1 cellular context compared by ENCODE assay signal in the genomic region with DNA sequence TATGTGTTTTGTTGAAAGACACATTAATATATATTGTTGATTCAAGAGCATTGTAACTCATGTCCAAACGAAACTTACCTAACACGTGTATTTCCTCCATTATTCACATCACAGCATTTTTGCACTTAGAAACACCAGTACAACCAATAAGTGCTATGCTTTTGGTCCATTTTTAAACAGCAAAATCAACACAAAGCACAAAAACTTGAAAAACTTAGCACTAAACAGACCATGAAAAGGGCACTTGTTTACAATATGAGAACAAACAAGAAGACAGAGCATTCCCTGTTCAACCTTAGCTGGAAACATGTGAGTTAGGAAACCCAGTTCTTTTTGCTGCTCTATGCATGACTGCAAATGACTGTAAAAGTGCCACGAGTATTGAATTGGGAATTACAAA.
TF ChIP-seq lines count a peak whose summit lies in the region.

No MANE protein-coding gene starts in this region.

TF ChIP-seq in HepG2, 621 proteins besides CTCF, POLR2A, EP300 and RAD21 (continues in another document):
- TF ChIP-seq, protein P1, sequence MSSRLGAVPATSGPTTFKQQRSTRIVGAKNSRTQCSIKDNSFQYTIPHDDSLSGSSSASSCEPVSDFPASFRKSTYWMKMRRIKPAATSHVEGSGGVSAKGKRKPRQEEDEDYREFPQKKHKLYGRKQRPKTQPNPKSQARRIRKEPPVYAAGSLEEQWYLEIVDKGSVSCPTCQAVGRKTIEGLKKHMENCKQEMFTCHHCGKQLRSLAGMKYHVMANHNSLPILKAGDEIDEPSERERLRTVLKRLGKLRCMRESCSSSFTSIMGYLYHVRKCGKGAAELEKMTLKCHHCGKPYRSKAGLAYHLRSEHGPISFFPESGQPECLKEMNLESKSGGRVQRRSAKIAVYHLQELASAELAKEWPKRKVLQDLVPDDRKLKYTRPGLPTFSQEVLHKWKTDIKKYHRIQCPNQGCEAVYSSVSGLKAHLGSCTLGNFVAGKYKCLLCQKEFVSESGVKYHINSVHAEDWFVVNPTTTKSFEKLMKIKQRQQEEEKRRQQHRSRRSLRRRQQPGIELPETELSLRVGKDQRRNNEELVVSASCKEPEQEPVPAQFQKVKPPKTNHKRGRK (CRISPR knock-in tag; IDR thresholded peaks at IDR 0.05): peak; percentile 64; the same call in 1 of the 2 replicates
- TF ChIP-seq MIXL1 (CRISPR knock-in tag; IDR thresholded peaks at IDR 0.05) (0 out of 2 replicates have a peak, but pooled peaks have one; percentile 36), FOXP1 (IDR thresholded peaks at IDR 0.05) (peak; percentile 10; the same call in 1 of the 2 replicates), FOXP1 (CRISPR knock-in tag; IDR thresholded peaks at IDR 0.05) (peak; percentile 72; the same call in 1 of the 2 replicates), ZNF737 (CRISPR knock-in tag; IDR thresholded peaks at IDR 0.05; ENCODE audit: borderline replicate concordance) (no peak), ZSCAN25 (CRISPR knock-in tag; IDR thresholded peaks at IDR 0.05) (no peak), KLF16 (CRISPR knock-in tag; IDR thresholded peaks at IDR 0.05) (0 out of 4 replicates have a peak, but pooled peaks of 1 of the 2 experiments have one; percentile 24), THYN1 (CRISPR knock-in tag; IDR thresholded peaks at IDR 0.05; ENCODE audit: borderline replicate concordance, low read depth) (0 out of 2 replicates have a peak, but pooled peaks have one; percentile 30), RCOR2 (CRISPR knock-in tag; IDR thresholded peaks at IDR 0.05) (no peak), MED1 (CRISPR knock-in tag; IDR thresholded peaks at IDR 0.05) (0 out of 2 replicates have a peak, but pooled peaks have one; percentile 41), MBD4 (IDR thresholded peaks at IDR 0.05; ENCODE audit: borderline replicate concordance, low read length) (no peak), ZIK1 (CRISPR knock-in tag; IDR thresholded peaks at IDR 0.05; ENCODE audit: borderline replicate concordance, low read depth) (no peak), SOX13 (IDR thresholded peaks at IDR 0.05) (no peak), SOX13 (CRISPR knock-in tag; conservative IDR thresholded peaks at IDR 0.05 in 1 of 2, IDR thresholded peaks at IDR 0.05 in 1 of 2) (peak in 1 of 2 experiments; percentile 60; a peak in 1 of 4 replicates), MIER3 (CRISPR knock-in tag; IDR thresholded peaks at IDR 0.05; ENCODE audit: borderline replicate concordance) (peak; percentile 72; the same call in 1 of the 2 replicates), TCF7 (IDR thresholded peaks at IDR 0.05; ENCODE audit: low read depth) (0 out of 2 replicates have a peak, but pooled peaks have one; percentile 32), RARA (CRISPR knock-in tag; IDR thresholded peaks at IDR 0.05) (no peak), SOX6 (IDR thresholded peaks at IDR 0.05) (no peak), SOX6 (CRISPR knock-in tag; IDR thresholded peaks at IDR 0.05) (peak; percentile 43; the same call in 1 of the 2 replicates), CAMTA2 (CRISPR knock-in tag; IDR thresholded peaks at IDR 0.05; ENCODE audit: borderline replicate concordance) (no peak), RXRB (CRISPR knock-in tag; IDR thresholded peaks at IDR 0.05; ENCODE audit: borderline replicate concordance) (peak; percentile 32; the same call in 1 of the 2 replicates), SOX5 (CRISPR knock-in tag; IDR thresholded peaks at IDR 0.05; ENCODE audit: borderline replicate concordance) (peak; percentile 69; the same call in 1 of the 2 replicates), ZKSCAN8 (CRISPR knock-in tag; IDR thresholded peaks at IDR 0.05; ENCODE audit: borderline replicate concordance) (0 out of 2 replicates have a peak, but pooled peaks have one; percentile 48), FOXA3 (CRISPR knock-in tag; IDR thresholded peaks at IDR 0.05) (peak; percentile 90), ZSCAN9 (CRISPR knock-in tag; IDR thresholded peaks at IDR 0.05; ENCODE audit: borderline replicate concordance) (0 out of 2 replicates have a peak, but pooled peaks have one; percentile 40), ZNF598 (CRISPR knock-in tag; IDR thresholded peaks at IDR 0.05; ENCODE audit: borderline replicate concordance) (no peak), MXI1 (IDR thresholded peaks at IDR 0.05; ENCODE audit: borderline replicate concordance, low read depth, low read length) (peak; percentile 26; the same call in 1 of the 3 replicates), XRCC5 (optimal IDR thresholded peaks at IDR 0.05; ENCODE audit: low read length) (no peak), SNRNP70 (IDR thresholded peaks at IDR 0.05; ENCODE audit: low read depth, low read length) (no peak), SAP130 (CRISPR knock-in tag; IDR thresholded peaks at IDR 0.05; ENCODE audit: low read depth) (peak; percentile 41), NFE2 (CRISPR knock-in tag; IDR thresholded peaks at IDR 0.05) (no peak), NCOA2 (CRISPR knock-in tag; IDR thresholded peaks at IDR 0.05) (peak; percentile 60), HMG20A (CRISPR knock-in tag; IDR thresholded peaks at IDR 0.05; ENCODE audit: borderline replicate concordance) (peak; percentile 69; the same call in 1 of the 2 replicates), FOXK1 (CRISPR knock-in tag; IDR thresholded peaks at IDR 0.05; ENCODE audit: borderline replicate concordance, low read depth) (peak; percentile 71; the same call in 1 of the 2 replicates)
- TF ChIP-seq, protein P2, sequence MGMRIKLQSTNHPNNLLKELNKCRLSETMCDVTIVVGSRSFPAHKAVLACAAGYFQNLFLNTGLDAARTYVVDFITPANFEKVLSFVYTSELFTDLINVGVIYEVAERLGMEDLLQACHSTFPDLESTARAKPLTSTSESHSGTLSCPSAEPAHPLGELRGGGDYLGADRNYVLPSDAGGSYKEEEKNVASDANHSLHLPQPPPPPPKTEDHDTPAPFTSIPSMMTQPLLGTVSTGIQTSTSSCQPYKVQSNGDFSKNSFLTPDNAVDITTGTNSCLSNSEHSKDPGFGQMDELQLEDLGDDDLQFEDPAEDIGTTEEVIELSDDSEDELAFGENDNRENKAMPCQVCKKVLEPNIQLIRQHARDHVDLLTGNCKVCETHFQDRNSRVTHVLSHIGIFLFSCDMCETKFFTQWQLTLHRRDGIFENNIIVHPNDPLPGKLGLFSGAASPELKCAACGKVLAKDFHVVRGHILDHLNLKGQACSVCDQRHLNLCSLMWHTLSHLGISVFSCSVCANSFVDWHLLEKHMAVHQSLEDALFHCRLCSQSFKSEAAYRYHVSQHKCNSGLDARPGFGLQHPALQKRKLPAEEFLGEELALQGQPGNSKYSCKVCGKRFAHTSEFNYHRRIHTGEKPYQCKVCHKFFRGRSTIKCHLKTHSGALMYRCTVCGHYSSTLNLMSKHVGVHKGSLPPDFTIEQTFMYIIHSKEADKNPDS (CRISPR knock-in tag; IDR thresholded peaks at IDR 0.05): no peak
- TF ChIP-seq, protein P3, sequence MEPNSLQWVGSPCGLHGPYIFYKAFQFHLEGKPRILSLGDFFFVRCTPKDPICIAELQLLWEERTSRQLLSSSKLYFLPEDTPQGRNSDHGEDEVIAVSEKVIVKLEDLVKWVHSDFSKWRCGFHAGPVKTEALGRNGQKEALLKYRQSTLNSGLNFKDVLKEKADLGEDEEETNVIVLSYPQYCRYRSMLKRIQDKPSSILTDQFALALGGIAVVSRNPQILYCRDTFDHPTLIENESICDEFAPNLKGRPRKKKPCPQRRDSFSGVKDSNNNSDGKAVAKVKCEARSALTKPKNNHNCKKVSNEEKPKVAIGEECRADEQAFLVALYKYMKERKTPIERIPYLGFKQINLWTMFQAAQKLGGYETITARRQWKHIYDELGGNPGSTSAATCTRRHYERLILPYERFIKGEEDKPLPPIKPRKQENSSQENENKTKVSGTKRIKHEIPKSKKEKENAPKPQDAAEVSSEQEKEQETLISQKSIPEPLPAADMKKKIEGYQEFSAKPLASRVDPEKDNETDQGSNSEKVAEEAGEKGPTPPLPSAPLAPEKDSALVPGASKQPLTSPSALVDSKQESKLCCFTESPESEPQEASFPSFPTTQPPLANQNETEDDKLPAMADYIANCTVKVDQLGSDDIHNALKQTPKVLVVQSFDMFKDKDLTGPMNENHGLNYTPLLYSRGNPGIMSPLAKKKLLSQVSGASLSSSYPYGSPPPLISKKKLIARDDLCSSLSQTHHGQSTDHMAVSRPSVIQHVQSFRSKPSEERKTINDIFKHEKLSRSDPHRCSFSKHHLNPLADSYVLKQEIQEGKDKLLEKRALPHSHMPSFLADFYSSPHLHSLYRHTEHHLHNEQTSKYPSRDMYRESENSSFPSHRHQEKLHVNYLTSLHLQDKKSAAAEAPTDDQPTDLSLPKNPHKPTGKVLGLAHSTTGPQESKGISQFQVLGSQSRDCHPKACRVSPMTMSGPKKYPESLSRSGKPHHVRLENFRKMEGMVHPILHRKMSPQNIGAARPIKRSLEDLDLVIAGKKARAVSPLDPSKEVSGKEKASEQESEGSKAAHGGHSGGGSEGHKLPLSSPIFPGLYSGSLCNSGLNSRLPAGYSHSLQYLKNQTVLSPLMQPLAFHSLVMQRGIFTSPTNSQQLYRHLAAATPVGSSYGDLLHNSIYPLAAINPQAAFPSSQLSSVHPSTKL (CRISPR knock-in tag; IDR thresholded peaks at IDR 0.05): peak; percentile 73
- TF ChIP-seq, protein P4, sequence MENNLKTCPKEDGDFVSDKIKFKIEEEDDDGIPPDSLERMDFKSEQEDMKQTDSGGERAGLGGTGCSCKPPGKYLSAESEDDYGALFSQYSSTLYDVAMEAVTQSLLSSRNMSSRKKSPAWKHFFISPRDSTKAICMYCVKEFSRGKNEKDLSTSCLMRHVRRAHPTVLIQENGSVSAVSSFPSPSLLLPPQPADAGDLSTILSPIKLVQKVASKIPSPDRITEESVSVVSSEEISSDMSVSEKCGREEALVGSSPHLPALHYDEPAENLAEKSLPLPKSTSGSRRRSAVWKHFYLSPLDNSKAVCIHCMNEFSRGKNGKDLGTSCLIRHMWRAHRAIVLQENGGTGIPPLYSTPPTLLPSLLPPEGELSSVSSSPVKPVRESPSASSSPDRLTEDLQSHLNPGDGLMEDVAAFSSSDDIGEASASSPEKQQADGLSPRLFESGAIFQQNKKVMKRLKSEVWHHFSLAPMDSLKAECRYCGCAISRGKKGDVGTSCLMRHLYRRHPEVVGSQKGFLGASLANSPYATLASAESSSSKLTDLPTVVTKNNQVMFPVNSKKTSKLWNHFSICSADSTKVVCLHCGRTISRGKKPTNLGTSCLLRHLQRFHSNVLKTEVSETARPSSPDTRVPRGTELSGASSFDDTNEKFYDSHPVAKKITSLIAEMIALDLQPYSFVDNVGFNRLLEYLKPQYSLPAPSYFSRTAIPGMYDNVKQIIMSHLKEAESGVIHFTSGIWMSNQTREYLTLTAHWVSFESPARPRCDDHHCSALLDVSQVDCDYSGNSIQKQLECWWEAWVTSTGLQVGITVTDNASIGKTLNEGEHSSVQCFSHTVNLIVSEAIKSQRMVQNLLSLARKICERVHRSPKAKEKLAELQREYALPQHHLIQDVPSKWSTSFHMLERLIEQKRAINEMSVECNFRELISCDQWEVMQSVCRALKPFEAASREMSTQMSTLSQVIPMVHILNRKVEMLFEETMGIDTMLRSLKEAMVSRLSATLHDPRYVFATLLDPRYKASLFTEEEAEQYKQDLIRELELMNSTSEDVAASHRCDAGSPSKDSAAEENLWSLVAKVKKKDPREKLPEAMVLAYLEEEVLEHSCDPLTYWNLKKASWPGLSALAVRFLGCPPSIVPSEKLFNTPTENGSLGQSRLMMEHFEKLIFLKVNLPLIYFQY (CRISPR knock-in tag; IDR thresholded peaks at IDR 0.05; ENCODE audit: borderline replicate concordance): 0 out of 2 replicates have a peak, but pooled peaks have one; percentile 23
- TF ChIP-seq, protein P5, sequence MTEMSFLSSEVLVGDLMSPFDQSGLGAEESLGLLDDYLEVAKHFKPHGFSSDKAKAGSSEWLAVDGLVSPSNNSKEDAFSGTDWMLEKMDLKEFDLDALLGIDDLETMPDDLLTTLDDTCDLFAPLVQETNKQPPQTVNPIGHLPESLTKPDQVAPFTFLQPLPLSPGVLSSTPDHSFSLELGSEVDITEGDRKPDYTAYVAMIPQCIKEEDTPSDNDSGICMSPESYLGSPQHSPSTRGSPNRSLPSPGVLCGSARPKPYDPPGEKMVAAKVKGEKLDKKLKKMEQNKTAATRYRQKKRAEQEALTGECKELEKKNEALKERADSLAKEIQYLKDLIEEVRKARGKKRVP (CRISPR knock-in tag; IDR thresholded peaks at IDR 0.05): no peak
- TF ChIP-seq, protein P6, sequence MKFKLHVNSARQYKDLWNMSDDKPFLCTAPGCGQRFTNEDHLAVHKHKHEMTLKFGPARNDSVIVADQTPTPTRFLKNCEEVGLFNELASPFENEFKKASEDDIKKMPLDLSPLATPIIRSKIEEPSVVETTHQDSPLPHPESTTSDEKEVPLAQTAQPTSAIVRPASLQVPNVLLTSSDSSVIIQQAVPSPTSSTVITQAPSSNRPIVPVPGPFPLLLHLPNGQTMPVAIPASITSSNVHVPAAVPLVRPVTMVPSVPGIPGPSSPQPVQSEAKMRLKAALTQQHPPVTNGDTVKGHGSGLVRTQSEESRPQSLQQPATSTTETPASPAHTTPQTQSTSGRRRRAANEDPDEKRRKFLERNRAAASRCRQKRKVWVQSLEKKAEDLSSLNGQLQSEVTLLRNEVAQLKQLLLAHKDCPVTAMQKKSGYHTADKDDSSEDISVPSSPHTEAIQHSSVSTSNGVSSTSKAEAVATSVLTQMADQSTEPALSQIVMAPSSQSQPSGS (CRISPR knock-in tag; IDR thresholded peaks at IDR 0.05): 0 out of 2 replicates have a peak, but pooled peaks have one; percentile 40
- TF ChIP-seq, protein P7, sequence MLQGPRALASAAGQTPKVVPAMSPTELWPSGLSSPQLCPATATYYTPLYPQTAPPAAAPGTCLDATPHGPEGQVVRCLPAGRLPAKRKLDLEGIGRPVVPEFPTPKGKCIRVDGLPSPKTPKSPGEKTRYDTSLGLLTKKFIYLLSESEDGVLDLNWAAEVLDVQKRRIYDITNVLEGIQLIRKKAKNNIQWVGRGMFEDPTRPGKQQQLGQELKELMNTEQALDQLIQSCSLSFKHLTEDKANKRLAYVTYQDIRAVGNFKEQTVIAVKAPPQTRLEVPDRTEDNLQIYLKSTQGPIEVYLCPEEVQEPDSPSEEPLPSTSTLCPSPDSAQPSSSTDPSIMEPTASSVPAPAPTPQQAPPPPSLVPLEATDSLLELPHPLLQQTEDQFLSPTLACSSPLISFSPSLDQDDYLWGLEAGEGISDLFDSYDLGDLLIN (CRISPR knock-in tag; IDR thresholded peaks at IDR 0.05; ENCODE audit: borderline replicate concordance): no peak
- TF ChIP-seq, protein P8, sequence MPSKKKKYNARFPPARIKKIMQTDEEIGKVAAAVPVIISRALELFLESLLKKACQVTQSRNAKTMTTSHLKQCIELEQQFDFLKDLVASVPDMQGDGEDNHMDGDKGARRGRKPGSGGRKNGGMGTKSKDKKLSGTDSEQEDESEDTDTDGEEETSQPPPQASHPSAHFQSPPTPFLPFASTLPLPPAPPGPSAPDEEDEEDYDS (CRISPR knock-in tag; IDR thresholded peaks at IDR 0.05): 0 out of 2 replicates have a peak, but pooled peaks have one; percentile 41
- TF ChIP-seq, protein P9, sequence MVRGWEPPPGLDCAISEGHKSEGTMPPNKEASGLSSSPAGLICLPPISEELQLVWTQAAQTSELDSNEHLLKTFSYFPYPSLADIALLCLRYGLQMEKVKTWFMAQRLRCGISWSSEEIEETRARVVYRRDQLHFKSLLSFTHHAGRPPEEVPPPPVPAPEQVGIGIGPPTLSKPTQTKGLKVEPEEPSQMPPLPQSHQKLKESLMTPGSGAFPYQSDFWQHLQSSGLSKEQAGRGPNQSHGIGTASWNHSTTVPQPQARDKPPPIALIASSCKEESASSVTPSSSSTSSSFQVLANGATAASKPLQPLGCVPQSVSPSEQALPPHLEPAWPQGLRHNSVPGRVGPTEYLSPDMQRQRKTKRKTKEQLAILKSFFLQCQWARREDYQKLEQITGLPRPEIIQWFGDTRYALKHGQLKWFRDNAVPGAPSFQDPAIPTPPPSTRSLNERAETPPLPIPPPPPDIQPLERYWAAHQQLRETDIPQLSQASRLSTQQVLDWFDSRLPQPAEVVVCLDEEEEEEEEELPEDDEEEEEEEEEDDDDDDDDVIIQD (CRISPR knock-in tag; IDR thresholded peaks at IDR 0.05; ENCODE audit: low read depth): peak; percentile 72; the same call in 1 of the 2 replicates
